Comparison of ENCODE assay signal across 19 cellular contexts in genomic region chr1:19656780-19657475, GRCh38. TPM values are rescaled to one million over a fixed set of nuclear protein-coding genes. Genes with fewer than 3 reads are reported as not detected.
A peak's percentile ranks its signal among the peaks of the same experiment; 100 is the strongest.
DNase-seq lines count a peak whose midpoint lies in the region; ATAC-seq lines count a peak whose summit lies in the region.
"Had no signal": no experiment of that assay in that cellular context is flagged by ENCODE, and none has a peak within 500 bp of the region (broad histone marks: within the 10 kb centered on the region; RNA-seq: fewer than 3 reads in every experiment).

No MANE protein-coding gene starts in this region.

- no peak overlapping the region for H3K4me2 ChIP-seq in GM23248 (ENCODE audit: unreplicated experiment)

- DNase-seq in DMS53 (lab: John Stamatoyannopoulos, UW) (peak; percentile 41), DMS53 treated with DMSO at 0.1 percent for 48 hours (lab: John Stamatoyannopoulos, UW; ENCODE audit: unreplicated experiment) (no peak), GM23248 (peak; percentile 14), OCI-M1 (lab: John Stamatoyannopoulos, UW) (peak; percentile 11), left kidney (ENCODE audit: low read depth, low spot score) (peak; percentile 41), GM03348 (ENCODE audit: low spot score) (no peak), globus pallidus (ENCODE audit: low spot score) (no peak)
- DNase-seq: 8988T, GF-D8, KG1, NCI-H1048, NCI-H146, NCI-H2029 treated with DMSO at 0.1 percent for 48 hours, NCI-H510A treated with DMSO at 0.1 percent for 48 hours, SHP77 had no signal

- H3K27ac ChIP-seq in GM23248, result no peak overlapping the region
- H3K27ac ChIP-seq: SK-N-MC had no signal

- H2AFZ ChIP-seq in GM23248, result no peak overlapping the region

- no peak for ATAC-seq in HG02852 (IDR thresholded peaks at IDR 0.05; ENCODE audit: unreplicated experiment)
- ATAC-seq: GM12878 had no signal

- H3F3A ChIP-seq in GM23248 (ENCODE audit: insufficient read depth), result peaks cover 24% of the 10 kb centered on the region

- no peaks in the 10 kb centered on the region for H3K9me2 ChIP-seq in GM23248 (ENCODE audit: insufficient read depth)

- WGBS in GM23248 (ENCODE audit: low coverage in 1 of 2, low lambda C conversion rate in 2 of 2, missing lambda C conversion rate in 2 of 2), 2 experiments, result 58 to 60% methylated on average over 10 to 15 of the region's 15 CpGs

- no peaks in the 10 kb centered on the region for H4K20me1 ChIP-seq in GM23248 (ENCODE audit: insufficient read depth)

- H3K4me3 ChIP-seq in GM23248, result no peak overlapping the region
- H3K4me3 ChIP-seq: GM12878, SK-N-MC had no signal

- no peak overlapping the region for H3K9ac ChIP-seq in GM23248

- H3K9me3 ChIP-seq in GM23248 (ENCODE audit: low read depth), result no peaks in the 10 kb centered on the region

- H3K4me1 ChIP-seq in GM23248 (ENCODE audit: insufficient read depth), result peaks cover 26% of the 10 kb centered on the region

- H3K36me3 ChIP-seq in GM23248 (ENCODE audit: low read depth), result peaks cover 8% of the 10 kb centered on the region; the same call in 1 of the 2 replicates

- in situ Hi-C loops in GM23248 (cut with MboI), result no loop called here

- peaks cover 58% of the 10 kb centered on the region for H3K79me2 ChIP-seq in GM23248 (ENCODE audit: insufficient read depth)

- no peaks in the 10 kb centered on the region for H3K27me3 ChIP-seq in GM23248 (replicated peaks; ENCODE audit: insufficient read depth)

RNA-seq across cellular contexts. Expression of gene HTR6, which starts 7.7 kb away (rescaled TPM):
- total RNA-seq in GM23248 (2014; rRNA removed; shearing (Covaris generic)), result not detected in 2 replicates
- polyA plus RNA-seq in GM23248 (2016; fragmentation: Nextera tagmentation; extraction: Ambion mirVana), result 0.09 TPM in 1 of 2 replicates, not detected in the other
- polyA plus RNA-seq: AG04450 had no signal

RNA-seq across cellular contexts. Expression of gene NBL1, which starts 12.8 kb away (rescaled TPM):
- total RNA-seq in GM23248 (2014; rRNA removed; shearing (Covaris generic)), result 201 and 290 TPM in 2 replicates
- polyA plus RNA-seq in GM23248 (2016; fragmentation: Nextera tagmentation; extraction: Ambion mirVana), result 239 and 259 TPM in 2 replicates

Comparison
In these comparisons a context has a peak if more than half of its experiments do, and no peak if none do; other contexts are left out.
1. DNase-seq: peak in DMS53 (single experiment), GM23248 (single experiment), OCI-M1 (single experiment) and left kidney (single experiment); none in DMS53 treated with DMSO at 0.1 percent for 48 hours (single experiment), GM03348 (single experiment) and globus pallidus (single experiment).